17 cellular contexts compared by ENCODE assay signal in genomic region chr14:70448633-70449032, GRCh38. TPM values are rescaled to one million over a fixed set of nuclear protein-coding genes. Genes with fewer than 3 reads are reported as not detected.
DNase-seq lines count a peak whose midpoint lies in the region; ATAC-seq, FAIRE-seq and TF ChIP-seq lines count a peak whose summit lies in the region.
"Had no signal": no experiment of that assay in that cellular context is flagged by ENCODE, and none has a peak within 500 bp of the region (broad histone marks: within the 10 kb centered on the region; RNA-seq: fewer than 3 reads in every experiment).

No MANE protein-coding gene starts in this region.

- H3K27me3 Mint-ChIP-seq in activated T-cell treated with anti-CD3 and anti-CD28 coated beads, Interleukin-2, amount 50 U/mL, for 72 hours (ENCODE audit: low read depth) = no peaks in the 10 kb centered on the region

- no peak overlapping the region for H3K4me3 ChIP-seq in AG09309 (ENCODE audit: control insufficient read depth, low read depth, low read length)
- H3K4me3 ChIP-seq in adrenal gland = no peak overlapping the region
- H3K4me3 ChIP-seq in vagina = no peak overlapping the region
- H3K4me3 ChIP-seq: BLaER1, coronary artery, Peyer's patch had no signal

- H3K36me3 ChIP-seq in adrenal gland (replicated peaks in 1 of 2) (no peaks in the 10 kb centered on the region), vagina (no peaks in the 10 kb centered on the region)
- H3K36me3 ChIP-seq: BLaER1, Peyer's patch had no signal

- H3K9me3 Mint-ChIP-seq in activated T-cell treated with anti-CD3 and anti-CD28 coated beads, Interleukin-2, amount 50 U/mL, for 72 hours = peaks cover 1 to 2% of the 10 kb centered on the region in 2 donors

- H3K4me1 Mint-ChIP-seq in activated T-cell treated with anti-CD3 and anti-CD28 coated beads, Interleukin-2, amount 50 U/mL, for 72 hours (ENCODE audit: low read depth) = no peaks in the 10 kb centered on the region

- no peak overlapping the region for H3K4me3 Mint-ChIP-seq in activated T-cell treated with anti-CD3 and anti-CD28 coated beads, Interleukin-2, amount 50 U/mL, for 72 hours

- TF ChIP-seq POLR2A in adrenal gland (IDR thresholded peaks at IDR 0.05) = no peak
- no peak for TF ChIP-seq POLR2A in vagina (IDR thresholded peaks at IDR 0.05)

- peak; percentile 73 for FAIRE-seq in HTR-8/SVneo (lab: Jason Lieb, UNC)
- FAIRE-seq: TTC549 had no signal

- H3K27me3 ChIP-seq in adrenal gland (no peaks in the 10 kb centered on the region), vagina (no peaks in the 10 kb centered on the region)
- H3K27me3 ChIP-seq: BLaER1, Peyer's patch had no signal

- H3K9me3 ChIP-seq in adrenal gland (replicated peaks in 1 of 3) = no peaks in the 10 kb centered on the region
- no peaks in the 10 kb centered on the region for H3K9me3 ChIP-seq in vagina
- H3K9me3 ChIP-seq: Peyer's patch had no signal

- H3K27ac ChIP-seq in adrenal gland = no peak overlapping the region
- H3K27ac ChIP-seq in vagina = no peak overlapping the region
- H3K27ac ChIP-seq: BLaER1, coronary artery, Peyer's patch had no signal

- peaks cover 0 to 4% of the 10 kb centered on the region in 2 donors for H3K36me3 Mint-ChIP-seq in activated T-cell treated with anti-CD3 and anti-CD28 coated beads, Interleukin-2, amount 50 U/mL, for 72 hours (ENCODE audit: insufficient read depth in 2 of 2)

- 72 to 84% (median 81%) methylated on average over 3 of the region's 3 CpGs for WGBS in adrenal gland, 4 donors

- no peak for TF ChIP-seq CTCF in AG09309 (IDR thresholded peaks at IDR 0.05; ENCODE audit: control insufficient read depth, insufficient read depth, low read depth, low read length, missing control alignments)
- no peak for TF ChIP-seq CTCF in adrenal gland (IDR thresholded peaks at IDR 0.05)
- TF ChIP-seq CTCF in vagina (IDR thresholded peaks at IDR 0.05) = no peak

- no peaks in the 10 kb centered on the region for H3K4me1 ChIP-seq in adrenal gland (replicated peaks in 1 of 2)
- no peaks in the 10 kb centered on the region for H3K4me1 ChIP-seq in vagina
- H3K4me1 ChIP-seq: BLaER1, Peyer's patch had no signal

- no peak overlapping the region for H3K27ac Mint-ChIP-seq in activated T-cell treated with anti-CD3 and anti-CD28 coated beads, Interleukin-2, amount 50 U/mL, for 72 hours

- intact Hi-C loops in adrenal gland (cut with DNase I) (no loop called here), vagina (cut with DNase I) (no loop called here)

- peak; percentile 16 for DNase-seq in AG09309 (ENCODE audit: low read depth)
- peak; percentile 26 for DNase-seq in HTR-8/SVneo (ENCODE audit: insufficient read length, low spot score)
- DNase-seq in adrenal gland = peak in 4 of 7 donors; percentile 7 to 47 (median 28)
- DNase-seq in left kidney (ENCODE audit: low read depth, low spot score) = peak; percentile 64
- DNase-seq in OCI-M1 (lab: John Stamatoyannopoulos, UW) = no peak
- no peak for DNase-seq in activated T-cell treated with anti-CD3 and anti-CD28 coated beads, Interleukin-2, amount 50 U/mL, for 72 hours
- no peak for DNase-seq in vagina (ENCODE audit: extremely low spot score in 2 of 2)
- DNase-seq: KBM-7, left cardiac atrium, nucleus accumbens, Peyer's patch had no signal

- no peak for ATAC-seq in activated T-cell treated with anti-CD3 and anti-CD28 coated beads, Interleukin-2, amount 50 U/mL, for 72 hours (replicated peaks in 1 of 2)
- no peak for ATAC-seq in GM21360 (IDR thresholded peaks at IDR 0.05; ENCODE audit: unreplicated experiment)
- ATAC-seq: activated naive CD4-positive, alpha-beta T cell treated with anti-CD3 and anti-CD28 coated beads, Interleukin-2, amount 50 U/mL, for 72 hours had no signal

RNA-seq across cellular contexts. Expression of gene ADAM21, which starts 3.3 kb away (rescaled TPM):
- total RNA-seq in adrenal gland (1 to 10 TPM in 4 of 8 donors, under 1 TPM in 3, not detected in 1; 0.35 to 2.3 (median 1.0) TPM), vagina (not detected)
- polyA plus RNA-seq in adrenal gland = under 1 TPM in 2 of 3 donors, not detected in 1; 0.10 to 0.40 TPM
- total RNA-seq in activated T-cell treated with anti-CD3 and anti-CD28 coated beads, Interleukin-2, amount 50 U/mL, for 72 hours = under 1 TPM in 1 of 2 donors, not detected in 1; 0.14 TPM
- total RNA-seq: G401, Peyer's patch had no signal

RNA-seq across cellular contexts. Expression of gene SYNJ2BP, which starts 31.7 kb away (rescaled TPM):
- total RNA-seq in adrenal gland (10 to 100 TPM; 20.2 to 40.4 (median 31.3) TPM), vagina (20.9 TPM)
- polyA plus RNA-seq in adrenal gland = 10 to 100 TPM in 2 of 3 donors, 1 to 10 TPM in 1; 7.0 to 42.3 (median 10.3) TPM
- total RNA-seq in activated T-cell treated with anti-CD3 and anti-CD28 coated beads, Interleukin-2, amount 50 U/mL, for 72 hours = 1 to 10 TPM; 3.3 to 4.4 TPM

Comparison
In these comparisons a context has a peak if more than half of its experiments do, and no peak if none do; other contexts are left out.
1. DNase-seq: peak in AG09309 (single experiment), HTR-8/SVneo (single experiment), adrenal gland (4 of 7) and left kidney (single experiment); none in OCI-M1 (single experiment), activated T-cell treated with anti-CD3 and anti-CD28 coated beads, Interleukin-2, amount 50 U/mL, for 72 hours (0 of 2) and vagina (0 of 2).